In genomic region chr7:128385988-128386387, GRCh38 we compare ENCODE assay signal across 1 cellular context. TPM values are rescaled to one million over a fixed set of nuclear protein-coding genes. Genes with fewer than 3 reads are reported as not detected.
"Had no signal": no experiment of that assay in that cellular context is flagged by ENCODE, and none has a peak within 500 bp of the region (broad histone marks: within the 10 kb centered on the region; RNA-seq: fewer than 3 reads in every experiment).

No MANE protein-coding gene starts in this region.

RNA-seq across cellular contexts. Expression of gene PRRT4, which starts 24.5 kb away (rescaled TPM):
- total RNA-seq: kidney had no signal
